20 cellular contexts compared by ENCODE assay signal in the genomic region with DNA sequence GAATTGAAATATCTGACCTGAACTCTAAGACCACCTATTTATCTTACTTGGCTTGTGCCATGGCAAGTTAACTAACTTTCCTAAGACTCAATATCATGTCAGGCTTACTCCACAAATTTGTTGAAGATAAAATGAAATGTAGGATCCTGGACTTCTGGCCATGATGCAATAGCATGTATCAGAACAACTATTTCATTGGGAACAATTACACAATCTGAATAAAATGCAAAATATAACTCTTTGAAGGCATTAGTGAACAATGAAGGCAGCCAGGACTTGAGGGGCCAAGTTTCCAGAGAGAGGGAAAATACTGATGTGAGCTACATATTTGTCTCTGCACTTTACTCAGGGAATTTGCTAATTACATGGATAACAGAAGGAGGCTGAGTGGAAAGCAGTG.
"Had no signal": no experiment of that assay in that cellular context is flagged by ENCODE, and none has a peak within 500 bp of the region (broad histone marks: within the 10 kb centered on the region; RNA-seq: fewer than 3 reads in every experiment).

No MANE protein-coding gene starts in this region.

- H3K9me3 Mint-ChIP-seq: activated B cell treated with CpG ODN at 0.5 μM for 24 hours; activated CD4-positive, alpha-beta memory T cell treated with anti-CD3 and anti-CD28 coated beads for 36 hours; activated CD4-positive, alpha-beta T cell treated with anti-CD3 and anti-CD28 coated beads, Interleukin-2, amount 10 ng/mL, durations not matched to agents 24 days and 14 days; activated T-helper 17 cell treated with anti-CD3 and anti-CD28 coated beads, Interleukin-2, amount 50 U/mL, for 72 hours had no signal

- H3K36me3 Mint-ChIP-seq: activated naive CD8-positive, alpha-beta T cell had no signal

- H3K27ac Mint-ChIP-seq: activated B cell treated with CpG ODN at 0.5 μM for 24 hours; activated CD4-positive, alpha-beta memory T cell treated with anti-CD3 and anti-CD28 coated beads for 36 hours; activated CD4-positive, alpha-beta T cell treated with anti-CD3 and anti-CD28 coated beads, Interleukin-2, amount 10 ng/mL, durations not matched to agents 24 days and 14 days; activated naive CD4-positive, alpha-beta T cell treated with anti-CD3 and anti-CD28 coated beads for 36 hours; activated naive CD8-positive, alpha-beta T cell; activated T-helper 17 cell treated with anti-CD3 and anti-CD28 coated beads, Interleukin-2, amount 50 U/mL, for 72 hours; T-helper 17 cell had no signal

- H3K27me3 Mint-ChIP-seq: activated B cell treated with CpG ODN at 0.5 μM for 24 hours; activated CD4-positive, alpha-beta memory T cell treated with anti-CD3 and anti-CD28 coated beads for 36 hours; activated naive CD8-positive, alpha-beta T cell; activated T-helper 17 cell treated with anti-CD3 and anti-CD28 coated beads, Interleukin-2, amount 50 U/mL, for 72 hours; T-helper 17 cell had no signal

- ATAC-seq: activated T-cell treated with anti-CD3 and anti-CD28 coated beads, Interleukin-2, amount 50 U/mL, for 4 hours; activated T-helper 17 cell treated with anti-CD3 and anti-CD28 coated beads, Interleukin-2, amount 50 U/mL, for 72 hours; T-helper 17 cell had no signal

- DNase-seq: activated B cell treated with CpG ODN at 0.5 μM for 24 hours; activated CD4-positive, alpha-beta memory T cell treated with anti-CD3 and anti-CD28 coated beads for 36 hours; activated CD4-positive, alpha-beta T cell treated with anti-CD3 and anti-CD28 coated beads for 1 hour; activated CD4-positive, alpha-beta T cell treated with anti-CD3 and anti-CD28 coated beads, Interleukin-2, amount 10 ng/mL, durations not matched to agents 24 days and 14 days; activated CD8-positive, alpha-beta memory T cell treated with anti-CD3 and anti-CD28 coated beads for 24 hours; activated gamma-delta T cell; activated naive CD4-positive, alpha-beta T cell treated with anti-CD3 and anti-CD28 coated beads for 36 hours; activated T-cell treated with anti-CD3 and anti-CD28 coated beads, Interleukin-2, amount 50 U/mL, for 4 hours; NCI-H1092 treated with DMSO at 0.1 percent for 48 hours; NCI-H1436; NCI-H1694 treated with DMSO at 0.1 percent for 48 hours; NCI-H2029 treated with DMSO at 0.1 percent for 48 hours; NCI-H446; NCI-H524; SHP77; T-helper 17 cell; T-helper 9 cell had no signal

- H3K4me3 Mint-ChIP-seq: activated B cell treated with CpG ODN at 0.5 μM for 24 hours; activated CD4-positive, alpha-beta memory T cell treated with anti-CD3 and anti-CD28 coated beads for 36 hours; activated CD4-positive, alpha-beta T cell treated with anti-CD3 and anti-CD28 coated beads, Interleukin-2, amount 10 ng/mL, durations not matched to agents 24 days and 14 days; activated naive CD4-positive, alpha-beta T cell treated with anti-CD3 and anti-CD28 coated beads for 36 hours; activated naive CD8-positive, alpha-beta T cell; activated T-cell treated with anti-CD3 and anti-CD28 coated beads, Interleukin-2, amount 50 U/mL, for 4 hours; activated T-helper 17 cell treated with anti-CD3 and anti-CD28 coated beads, Interleukin-2, amount 50 U/mL, for 72 hours; T-helper 17 cell had no signal

- H3K27ac ChIP-seq: KMS-11 had no signal

- H3K4me2 ChIP-seq: KMS-11 had no signal

- H3K9ac ChIP-seq: KMS-11 had no signal
